Comparison of ENCODE assay signal across 8 cellular contexts in the genomic region with DNA sequence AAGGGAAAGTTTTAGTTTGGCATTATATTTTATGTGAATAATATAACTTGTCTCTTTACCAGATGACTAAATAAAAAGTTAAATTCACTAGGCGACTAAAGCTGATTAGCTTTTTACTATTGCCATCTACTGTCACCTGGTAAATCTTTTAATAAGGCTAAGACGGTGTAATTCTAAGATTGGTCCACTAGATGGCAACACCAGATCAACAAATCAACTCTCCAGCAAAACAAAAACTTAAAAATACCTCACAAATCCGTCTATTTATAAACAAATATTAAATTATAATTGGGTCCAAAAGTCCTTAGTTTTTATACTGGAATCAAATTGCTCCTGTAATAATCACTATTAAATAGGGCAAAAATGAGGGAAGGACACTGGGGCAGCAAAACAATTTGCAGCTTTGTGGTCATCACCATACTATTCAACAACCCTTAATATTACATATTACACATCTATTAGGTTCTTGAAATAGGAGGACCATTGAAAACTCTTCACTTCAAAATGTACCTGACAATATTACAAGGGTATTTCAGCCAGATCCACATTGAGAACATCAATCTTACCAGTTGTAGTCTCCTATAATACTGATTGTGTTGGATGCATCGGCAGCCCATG. TPM values are rescaled to one million over a fixed set of nuclear protein-coding genes. Genes with fewer than 3 reads are reported as not detected.
A peak's percentile ranks its signal among the peaks of the same experiment; 100 is the strongest.
DNase-seq lines count a peak whose midpoint lies in the region; ATAC-seq and TF ChIP-seq lines count a peak whose summit lies in the region.

No MANE protein-coding gene starts in this region.

- H3K18ac ChIP-seq in H9 (ENCODE audit: insufficient read length, low read depth, low read length) = no peak overlapping the region

- no peaks in the 10 kb centered on the region for H3K36me3 Mint-ChIP-seq in H9 (ENCODE audit: insufficient read depth in 1 of 3, low read depth in 3 of 3)
- peaks cover 11 to 30% of the 10 kb centered on the region in 2 donors for H3K36me3 Mint-ChIP-seq in stimulated activated naive B cell treated with anti-CD40 and anti-IgM and Interleukin-4, amounts not matched to agents 10 μg/mL and 1 μg/mL and 100 μg/mL, for 72 hours

- H3K4ac ChIP-seq in H9 (ENCODE audit: low read depth, low read length) = no peak overlapping the region

- H3K27ac ChIP-seq in C4-2B (no peak overlapping the region), H9 (ENCODE audit: insufficient read length, low read depth, low read length) (no peak overlapping the region), neutrophil (no peak overlapping the region)

- H3K9ac ChIP-seq in H9 (ENCODE audit: extremely low read depth, insufficient read length, low read length) = no peak overlapping the region

- no peaks in the 10 kb centered on the region for H3K4me1 ChIP-seq in H9 (ENCODE audit: insufficient read depth, low read length)
- H3K4me1 ChIP-seq in neutrophil (ENCODE audit: control insufficient read depth in 1 of 2, insufficient read depth in 1 of 2, low read depth in 1 of 2, low read length in 1 of 2) = peaks cover 0 to under 1% of the 10 kb centered on the region in 2 experiments

- no peaks in the 10 kb centered on the region for H3K79me1 ChIP-seq in H9 (ENCODE audit: insufficient read depth, low read depth, low read length, poor library complexity, severe bottlenecking)

- DNase-seq in H9 = no peak
- peak; percentile 12 for DNase-seq in OCI-M2 (lab: John Stamatoyannopoulos, UW; ENCODE audit: unreplicated experiment)
- peak; percentile 70 for DNase-seq in epithelial cell of esophagus (ENCODE audit: low read depth)
- no peak for DNase-seq in NK-92 treated with Interleukin-12 subunit alpha and Interleukin-12 subunit beta, amount 100 ng/mL, for 24 hours (lab: John Stamatoyannopoulos, UW)
- DNase-seq in sciatic nerve (ENCODE audit: low spot score) = no peak
- no peak for DNase-seq in stimulated activated naive B cell treated with anti-CD40 and anti-IgM and Interleukin-4, amounts not matched to agents 10 μg/mL and 1 μg/mL and 100 μg/mL, for 72 hours

- no peak overlapping the region for H3K23ac ChIP-seq in H9 (ENCODE audit: insufficient read length, low read depth, low read length)

- no peak overlapping the region for H4K91ac ChIP-seq in H9 (ENCODE audit: insufficient read length, low read depth, low read length)

- no peak overlapping the region for H3K56ac ChIP-seq in H9 (ENCODE audit: insufficient read length, low read depth, low read length)

- no peak overlapping the region for H3T11ph ChIP-seq in H9 (ENCODE audit: low read length)

- no peak overlapping the region for H3K4me3 Mint-ChIP-seq in H9
- no peak overlapping the region for H3K4me3 Mint-ChIP-seq in stimulated activated naive B cell treated with anti-CD40 and anti-IgM and Interleukin-4, amounts not matched to agents 10 μg/mL and 1 μg/mL and 100 μg/mL, for 72 hours

- no peak overlapping the region for H4K8ac ChIP-seq in H9 (replicated peaks; ENCODE audit: insufficient read length, low read depth, low read length)

- H3K4me3 ChIP-seq in epithelial cell of esophagus (ENCODE audit: low read length) = no peak overlapping the region
- H3K4me3 ChIP-seq in neutrophil (ENCODE audit: low read depth in 1 of 2, low read length in 1 of 2) = no peak overlapping the region

- no peaks in the 10 kb centered on the region for H3K4me1 Mint-ChIP-seq in H9
- no peaks in the 10 kb centered on the region for H3K4me1 Mint-ChIP-seq in stimulated activated naive B cell treated with anti-CD40 and anti-IgM and Interleukin-4, amounts not matched to agents 10 μg/mL and 1 μg/mL and 100 μg/mL, for 72 hours

- H3K9me3 ChIP-seq in H9 (ENCODE audit: control insufficient read depth, low read depth, low read length) (no peaks in the 10 kb centered on the region), neutrophil (no peaks in the 10 kb centered on the region)

- H2BK120ac ChIP-seq in H9 (ENCODE audit: low read depth, low read length, poor library complexity, severe bottlenecking) = no peak overlapping the region

- no peak overlapping the region for H2BK15ac ChIP-seq in H9 (ENCODE audit: low read depth, low read length)

- H3K27me3 ChIP-seq in H9 (ENCODE audit: insufficient read depth, low read length) (no peaks in the 10 kb centered on the region), neutrophil (no peaks in the 10 kb centered on the region)

- no peak overlapping the region for H2BK5ac ChIP-seq in H9 (ENCODE audit: insufficient read length, low read length)

- no peaks in the 10 kb centered on the region for H3K23me2 ChIP-seq in H9 (ENCODE audit: insufficient read length, low read depth, low read length, poor library complexity, severe bottlenecking)

- no peaks in the 10 kb centered on the region for H3K79me2 ChIP-seq in H9 (ENCODE audit: insufficient read depth, low read length)

- no peak overlapping the region for H2BK12ac ChIP-seq in H9 (ENCODE audit: insufficient read length, low read depth, low read length)

- no peak overlapping the region for H3K4me2 ChIP-seq in H9 (ENCODE audit: insufficient read depth, insufficient read length, low read length)

- intact Hi-C loops in sciatic nerve (cut with DNase I) = no loop called here

- WGBS in H9 (ENCODE audit: extremely low coverage, insufficient read length, low lambda C conversion rate) = no CpG with 5 or more reads among the region's 4 CpGs

- no peaks in the 10 kb centered on the region for H4K20me1 ChIP-seq in H9 (ENCODE audit: control insufficient read depth, insufficient read depth, insufficient read length)

- no peak overlapping the region for H3K14ac ChIP-seq in H9 (ENCODE audit: insufficient read depth, low read length)

- no peak for ATAC-seq in sciatic nerve
- no peak for ATAC-seq in stimulated activated naive B cell treated with anti-CD40 and anti-IgM and Interleukin-4, amounts not matched to agents 10 μg/mL and 1 μg/mL and 100 μg/mL, for 72 hours (replicated peaks)

- peak; percentile 82 for TF ChIP-seq CTCF in C4-2B (conservative IDR thresholded peaks at IDR 0.05)
- TF ChIP-seq CTCF in H9 (conservative IDR thresholded peaks at IDR 0.05) = peak; percentile 73
- TF ChIP-seq CTCF in epithelial cell of esophagus (IDR thresholded peaks at IDR 0.05; ENCODE audit: insufficient read depth, low read depth, low read length, missing control alignments) = peak; percentile 55
- peak; percentile 71 for TF ChIP-seq CTCF in neutrophil (IDR thresholded peaks at IDR 0.05)

- H4K5ac ChIP-seq in H9 (ENCODE audit: insufficient read length, low read depth, low read length) = no peak overlapping the region

- H2AFZ ChIP-seq in H9 (ENCODE audit: low read length) = no peak overlapping the region

- peaks cover 83% of the 10 kb centered on the region for H3K36me3 ChIP-seq in neutrophil

- no peaks in the 10 kb centered on the region for H3K9me3 Mint-ChIP-seq in H9
- H3K9me3 Mint-ChIP-seq in stimulated activated naive B cell treated with anti-CD40 and anti-IgM and Interleukin-4, amounts not matched to agents 10 μg/mL and 1 μg/mL and 100 μg/mL, for 72 hours = no peaks in the 10 kb centered on the region

- no peaks in the 10 kb centered on the region for H3K27me3 Mint-ChIP-seq in H9 (ENCODE audit: low read depth)
- no peaks in the 10 kb centered on the region for H3K27me3 Mint-ChIP-seq in stimulated activated naive B cell treated with anti-CD40 and anti-IgM and Interleukin-4, amounts not matched to agents 10 μg/mL and 1 μg/mL and 100 μg/mL, for 72 hours

- no peak overlapping the region for H3K27ac Mint-ChIP-seq in H9
- H3K27ac Mint-ChIP-seq in stimulated activated naive B cell treated with anti-CD40 and anti-IgM and Interleukin-4, amounts not matched to agents 10 μg/mL and 1 μg/mL and 100 μg/mL, for 72 hours = no peak overlapping the region

- no peak overlapping the region for H2AK5ac ChIP-seq in H9 (ENCODE audit: insufficient read length, low read length)

- H2BK20ac ChIP-seq in H9 (ENCODE audit: low read depth, low read length, poor library complexity, severe bottlenecking) = no peak overlapping the region

RNA-seq across cellular contexts. Expression of a gene that starts 47.9 kb away (rescaled TPM):
- 9.1 and 12.4 TPM in 2 replicates for total RNA-seq in H9 (2021)
- 47.8 TPM for total RNA-seq in sciatic nerve

RNA-seq across cellular contexts. Expression of a gene that starts 59.8 kb away (rescaled TPM):
- total RNA-seq in H9 (2021) (not detected in 2 replicates), sciatic nerve (2.7 TPM)

Comparison
In these comparisons a context has a peak if more than half of its experiments do, and no peak if none do; other contexts are left out.
1. DNase-seq: peak in OCI-M2 (single experiment) and epithelial cell of esophagus (single experiment); none in H9 (single experiment), NK-92 treated with Interleukin-12 subunit alpha and Interleukin-12 subunit beta, amount 100 ng/mL, for 24 hours (single experiment), sciatic nerve (single experiment) and stimulated activated naive B cell treated with anti-CD40 and anti-IgM and Interleukin-4, amounts not matched to agents 10 μg/mL and 1 μg/mL and 100 μg/mL, for 72 hours (single experiment).
2. Peak in every context shown above with its lines, with median percentiles within 50 percentile points of each other: CTCF ChIP-seq.